17 cellular contexts compared by ENCODE assay signal in genomic region chr20:57076202-57076651, GRCh38.
DNase-seq lines count a peak whose midpoint lies in the region; ATAC-seq lines count a peak whose summit lies in the region.
"Had no signal": no experiment of that assay in that cellular context is flagged by ENCODE, and none has a peak within 500 bp of the region (broad histone marks: within the 10 kb centered on the region; RNA-seq: fewer than 3 reads in every experiment).

No MANE protein-coding gene starts in this region.

- H3K4me1 ChIP-seq in mesodermal cell (ENCODE audit: control insufficient read depth, insufficient read depth, low read length, poor library complexity, severe bottlenecking) = peaks cover 29% of the 10 kb centered on the region
- H3K4me1 ChIP-seq: tibial artery had no signal

- peaks cover 15% of the 10 kb centered on the region for H3K9me3 ChIP-seq in mesodermal cell (ENCODE audit: control insufficient read depth, low read length)

- peak; percentile 90 for DNase-seq in EL
- peak; percentile 92 for DNase-seq in M059J (ENCODE audit: low read depth)
- DNase-seq in astrocyte of the hippocampus (ENCODE audit: low read depth, low spot score) = peak; percentile 62
- DNase-seq in NK-92 (lab: John Stamatoyannopoulos, UW; ENCODE audit: unreplicated experiment) = no peak
- DNase-seq: activated B cell treated with CpG ODN at 0.5 μM for 24 hours; activated CD8-positive, alpha-beta memory T cell treated with anti-CD3 and anti-CD28 coated beads, Interleukin-2, amount 10 ng/mL, durations not matched to agents 7 days and 5 days; activated naive CD4-positive, alpha-beta T cell treated with anti-CD3 and anti-CD28 coated beads for 36 hours; CD8-positive, alpha-beta T cell; glutamatergic neuron; kidney; NCI-H1105 had no signal

- H3K4me3 ChIP-seq in mesodermal cell (ENCODE audit: extremely low read depth, insufficient read depth, low read length, poor library complexity, severe bottlenecking) = no peak overlapping the region
- H3K4me3 ChIP-seq: cardiac muscle cell, tibial artery had no signal

- no peaks in the 10 kb centered on the region for H3K36me3 ChIP-seq in mesodermal cell (ENCODE audit: control insufficient read depth, insufficient read depth, low read length)
- H3K36me3 ChIP-seq: cardiac muscle cell, tibial artery had no signal

- ATAC-seq in HG03469 (IDR thresholded peaks at IDR 0.05; ENCODE audit: unreplicated experiment) (no peak), HG03159 (IDR thresholded peaks at IDR 0.05; ENCODE audit: unreplicated experiment) (no peak), GM18858 (IDR thresholded peaks at IDR 0.05; ENCODE audit: unreplicated experiment) (no peak)
- ATAC-seq: activated CD8-positive, alpha-beta memory T cell treated with anti-CD3 and anti-CD28 coated beads, Interleukin-2, amount 10 ng/mL, durations not matched to agents 7 days and 5 days; CD8-positive, alpha-beta T cell had no signal

- H3K27ac ChIP-seq in mesodermal cell (ENCODE audit: low read depth, low read length, severe bottlenecking) = peak overlapping the region; percentile 88
- H3K27ac ChIP-seq: cardiac muscle cell, tibial artery had no signal

- WGBS in mesodermal cell (ENCODE audit: insufficient coverage in 2 of 2), 2 experiments = 83 to 84% methylated on average over 10 to 11 of the region's 11 CpGs
